In genomic region chr4:186819357-186820086, GRCh38 we compare ENCODE assay signal across 22 cellular contexts.
DNase-seq lines count a peak whose midpoint lies in the region; ATAC-seq and TF ChIP-seq lines count a peak whose summit lies in the region.
"Had no signal": no experiment of that assay in that cellular context is flagged by ENCODE, and none has a peak within 500 bp of the region (broad histone marks: within the 10 kb centered on the region; RNA-seq: fewer than 3 reads in every experiment).

No MANE protein-coding gene starts in this region.

- H2AFZ ChIP-seq in OCI-LY1 (ENCODE audit: low read length): peak overlapping the region; percentile 71; the same call in 1 of the 2 replicates
- H2AFZ ChIP-seq: neural progenitor cell had no signal

- peaks cover 0 to 36% (median 16%) of the 10 kb centered on the region in 11 experiments; a peak in 13 of 22 replicates for H3K9me3 ChIP-seq in BLaER1 treated with 17β-estradiol and CSF1 and Interleukin-3, amounts not matched to agents 10 nM and 100 nM (replicated peaks in 1 of 11)
- H3K9me3 ChIP-seq in OCI-LY1 (ENCODE audit: low read length): no peaks in the 10 kb centered on the region
- no peaks in the 10 kb centered on the region for H3K9me3 ChIP-seq in colonic mucosa
- H3K9me3 ChIP-seq: lower lobe of right lung had no signal

- H3K4me3 Mint-ChIP-seq in activated T-cell treated with anti-CD3 and anti-CD28 coated beads, Interleukin-2, amount 50 U/mL, for 72 hours: no peak overlapping the region
- H3K4me3 Mint-ChIP-seq: activated T-cell treated with anti-CD3 and anti-CD28 coated beads, Interleukin-2, amount 50 U/mL, for 24 hours; CD14-positive monocyte; central memory CD8-positive, alpha-beta T cell; neural progenitor cell had no signal

- no peaks in the 10 kb centered on the region for H3F3A ChIP-seq in OCI-LY1 (ENCODE audit: insufficient read depth, low read length)

- no peaks in the 10 kb centered on the region for H3K9me2 ChIP-seq in OCI-LY1 (ENCODE audit: low read depth, low read length)

- no peaks in the 10 kb centered on the region for H3K27me3 Mint-ChIP-seq in activated T-cell treated with anti-CD3 and anti-CD28 coated beads, Interleukin-2, amount 50 U/mL, for 72 hours (ENCODE audit: low read depth)
- H3K27me3 Mint-ChIP-seq: activated T-cell treated with anti-CD3 and anti-CD28 coated beads, Interleukin-2, amount 50 U/mL, for 24 hours; central memory CD8-positive, alpha-beta T cell had no signal

- intact Hi-C loops in colonic mucosa (cut with DNase I) (no loop called here), Right ventricle myocardium inferior (cut with DNase I) (no loop called here)

- no peaks in the 10 kb centered on the region for H3K27me3 ChIP-seq in BLaER1 treated with 17β-estradiol and CSF1 and Interleukin-3, amounts not matched to agents 10 nM and 100 nM
- H3K27me3 ChIP-seq in OCI-LY1 (ENCODE audit: insufficient read depth, low read length): no peaks in the 10 kb centered on the region
- no peaks in the 10 kb centered on the region for H3K27me3 ChIP-seq in colonic mucosa
- H3K27me3 ChIP-seq: neural progenitor cell had no signal

- no peaks in the 10 kb centered on the region for H3K4me1 Mint-ChIP-seq in activated T-cell treated with anti-CD3 and anti-CD28 coated beads, Interleukin-2, amount 50 U/mL, for 72 hours (ENCODE audit: low read depth)
- H3K4me1 Mint-ChIP-seq: CD14-positive monocyte; central memory CD8-positive, alpha-beta T cell had no signal

- no peak overlapping the region for H3K4me3 ChIP-seq in BLaER1 treated with 17β-estradiol and CSF1 and Interleukin-3, amounts not matched to agents 10 nM and 100 nM
- no peak overlapping the region for H3K4me3 ChIP-seq in OCI-LY1 (ENCODE audit: low read depth, low read length, poor library complexity, severe bottlenecking)
- H3K4me3 ChIP-seq in colonic mucosa: no peak overlapping the region
- H3K4me3 ChIP-seq: lower lobe of right lung, neural progenitor cell had no signal

- H3K9me3 Mint-ChIP-seq in activated T-cell treated with anti-CD3 and anti-CD28 coated beads, Interleukin-2, amount 50 U/mL, for 72 hours: peaks cover 0 to 4% of the 10 kb centered on the region in 2 donors
- H3K9me3 Mint-ChIP-seq: activated T-cell treated with anti-CD3 and anti-CD28 coated beads, Interleukin-2, amount 50 U/mL, for 24 hours; central memory CD8-positive, alpha-beta T cell; neural progenitor cell had no signal

- peak overlapping the region; percentile 46 to 75 (median 61); a peak in 21 of 22 replicates for H3K4me2 ChIP-seq in BLaER1 treated with 17β-estradiol and CSF1 and Interleukin-3, amounts not matched to agents 10 nM and 100 nM
- no peak overlapping the region for H3K4me2 ChIP-seq in OCI-LY1 (ENCODE audit: low read length)
- H3K4me2 ChIP-seq: neural progenitor cell had no signal

- H3K9ac ChIP-seq in BLaER1 treated with 17β-estradiol and CSF1 and Interleukin-3, amounts not matched to agents 10 nM and 100 nM: no peak overlapping the region; a peak in 1 of 22 replicates
- H3K9ac ChIP-seq in OCI-LY1 (ENCODE audit: low read length): no peak overlapping the region
- no peak overlapping the region for H3K9ac ChIP-seq in colonic mucosa (ENCODE audit: low read depth in 2 of 2, low read length in 2 of 2)
- H3K9ac ChIP-seq: neural progenitor cell had no signal

- no peak for ATAC-seq in Right ventricle myocardium inferior
- no peak for ATAC-seq in activated T-cell treated with anti-CD3 and anti-CD28 coated beads, Interleukin-2, amount 50 U/mL, for 72 hours (replicated peaks in 1 of 2)
- ATAC-seq: lower lobe of right lung had no signal

- H3K79me2 ChIP-seq in OCI-LY1 (ENCODE audit: insufficient read depth, low read length): no peaks in the 10 kb centered on the region

- H3K4me1 ChIP-seq in BLaER1 treated with 17β-estradiol and CSF1 and Interleukin-3, amounts not matched to agents 10 nM and 100 nM: peaks cover 24 to 84% (median 39%) of the 10 kb centered on the region in 10 experiments
- H3K4me1 ChIP-seq in OCI-LY1 (ENCODE audit: insufficient read depth, low read length, severe bottlenecking) (peaks cover 22% of the 10 kb centered on the region), colonic mucosa (peaks cover 4% of the 10 kb centered on the region)
- H3K4me1 ChIP-seq: lower lobe of right lung had no signal

- H3K27ac ChIP-seq in BLaER1 treated with 17β-estradiol and CSF1 and Interleukin-3, amounts not matched to agents 10 nM and 100 nM: peak overlapping the region in 6 of 11 experiments; percentile 14 to 82 (median 60); a peak in 6 of 22 replicates
- peak overlapping the region; percentile 31 for H3K27ac ChIP-seq in OCI-LY1 (ENCODE audit: low read depth, low read length, poor library complexity, severe bottlenecking)
- peak overlapping the region; percentile 44 for H3K27ac ChIP-seq in colonic mucosa
- H3K27ac ChIP-seq: lower lobe of right lung, neural progenitor cell had no signal

- no peaks in the 10 kb centered on the region for H3K36me3 ChIP-seq in BLaER1 treated with 17β-estradiol and CSF1 and Interleukin-3, amounts not matched to agents 10 nM and 100 nM
- H3K36me3 ChIP-seq in OCI-LY1 (ENCODE audit: insufficient read depth, low read length) (no peaks in the 10 kb centered on the region), colonic mucosa (no peaks in the 10 kb centered on the region)
- H3K36me3 ChIP-seq: lower lobe of right lung, neural progenitor cell had no signal

- TF ChIP-seq CTCF in OCI-LY1 (IDR thresholded peaks at IDR 0.05; ENCODE audit: low read length) (no peak), colonic mucosa (IDR thresholded peaks at IDR 0.05) (no peak)

- no peak overlapping the region for H3K27ac Mint-ChIP-seq in activated T-cell treated with anti-CD3 and anti-CD28 coated beads, Interleukin-2, amount 50 U/mL, for 72 hours
- H3K27ac Mint-ChIP-seq: activated T-cell treated with anti-CD3 and anti-CD28 coated beads, Interleukin-2, amount 50 U/mL, for 24 hours; CD14-positive monocyte had no signal

- DNase-seq in Kasumi-1 (lab: John Stamatoyannopoulos, UW) (peak; percentile 9 to 10), colonic mucosa (no peak), dedifferentiated amniotic fluid mesenchymal stem cell (ENCODE audit: extremely low spot score) (no peak), Right ventricle myocardium inferior (ENCODE audit: missing footprints) (no peak), midbrain (lab: John Stamatoyannopoulos, UW) (no peak)
- DNase-seq in activated T-cell treated with anti-CD3 and anti-CD28 coated beads, Interleukin-2, amount 50 U/mL, for 72 hours: no peak
- DNase-seq: activated CD4-positive, alpha-beta T cell treated with anti-CD3 and anti-CD28 coated beads for 1 hour; activated CD8-positive, alpha-beta memory T cell treated with anti-CD3 and anti-CD28 coated beads for 24 hours; activated naive CD4-positive, alpha-beta T cell treated with Interleukin-2 at 50 U/mL for 16 hours; activated T-cell treated with anti-CD3 and anti-CD28 coated beads, Interleukin-2, amount 50 U/mL, for 24 hours; effector memory CD4-positive, alpha-beta T cell; islet precursor cell; NCI-H1048; NCI-H2029; NCI-H446; SW 1271 had no signal

- H3K36me3 Mint-ChIP-seq in activated T-cell treated with anti-CD3 and anti-CD28 coated beads, Interleukin-2, amount 50 U/mL, for 72 hours (ENCODE audit: insufficient read depth in 2 of 2): no peaks in the 10 kb centered on the region
- H3K36me3 Mint-ChIP-seq: CD14-positive monocyte, neural progenitor cell had no signal

- H4K20me1 ChIP-seq in BLaER1 treated with 17β-estradiol and CSF1 and Interleukin-3, amounts not matched to agents 10 nM and 100 nM: no peaks in the 10 kb centered on the region
- no peaks in the 10 kb centered on the region for H4K20me1 ChIP-seq in OCI-LY1 (ENCODE audit: insufficient read depth, low read length)

Comparison
In these comparisons a context has a peak if more than half of its experiments do, and no peak if none do; other contexts are left out.
1. DNase-seq: peak in Kasumi-1 (2 of 2); none in colonic mucosa (single experiment), dedifferentiated amniotic fluid mesenchymal stem cell (single experiment), Right ventricle myocardium inferior (single experiment), midbrain (single experiment) and activated T-cell treated with anti-CD3 and anti-CD28 coated beads, Interleukin-2, amount 50 U/mL, for 72 hours (0 of 2).
2. Peak in every context shown above with its lines, with median percentiles within 50 percentile points of each other: H3K27ac ChIP-seq.